ENCODE assay signal across 1 cellular context in the genomic region with DNA sequence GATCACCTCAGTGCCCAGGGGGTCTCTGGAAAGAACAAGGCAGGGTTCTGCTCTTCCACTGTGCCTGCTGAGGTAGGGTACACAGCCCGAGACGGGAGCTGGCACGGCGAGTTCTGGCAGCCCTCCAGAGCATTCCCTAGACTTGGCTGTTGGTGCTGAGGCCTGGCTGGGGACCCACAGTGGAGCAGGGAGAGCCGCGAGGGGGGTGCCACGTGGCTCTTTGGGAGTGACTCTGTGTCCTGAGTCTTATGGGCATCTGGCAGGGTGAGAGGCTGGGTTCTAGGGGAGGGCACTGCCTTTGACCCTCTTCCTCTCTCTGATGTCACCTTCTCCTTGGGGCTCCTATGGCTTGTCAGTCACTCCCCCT.
TF ChIP-seq lines count a peak whose summit lies in the region.

No MANE protein-coding gene starts in this region.

TF ChIP-seq in SK-N-SH, 30 proteins besides CTCF, POLR2A, EP300 and RAD21 (continued from another document):
- TF ChIP-seq JUND (IDR thresholded peaks at IDR 0.05) = no peak
